In the genomic region with DNA sequence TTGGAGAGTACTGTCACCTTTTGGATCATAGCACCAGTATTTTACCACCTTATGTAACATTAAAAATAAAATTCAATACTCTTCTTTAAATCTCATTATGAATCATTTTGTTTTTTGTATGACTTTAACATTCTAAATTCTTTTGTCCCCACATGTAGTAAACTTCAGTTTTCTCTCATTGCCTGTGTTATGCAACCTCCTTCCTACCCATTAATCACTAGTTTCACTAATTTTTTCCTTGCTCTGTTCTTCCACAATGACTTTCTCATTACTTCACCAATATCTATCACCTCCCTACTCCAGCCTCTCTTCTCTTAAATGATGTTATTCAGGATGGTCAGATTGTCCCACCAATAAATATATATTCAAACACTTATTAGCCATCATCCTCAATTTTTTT, we compare ENCODE assay signal across 1 cellular context.
TF ChIP-seq lines count a peak whose summit lies in the region.

No MANE protein-coding gene starts in this region.

TF ChIP-seq in GM23338, 12 proteins besides CTCF, POLR2A, EP300 and RAD21 (continued from another document):
- TF ChIP-seq, protein P1, sequence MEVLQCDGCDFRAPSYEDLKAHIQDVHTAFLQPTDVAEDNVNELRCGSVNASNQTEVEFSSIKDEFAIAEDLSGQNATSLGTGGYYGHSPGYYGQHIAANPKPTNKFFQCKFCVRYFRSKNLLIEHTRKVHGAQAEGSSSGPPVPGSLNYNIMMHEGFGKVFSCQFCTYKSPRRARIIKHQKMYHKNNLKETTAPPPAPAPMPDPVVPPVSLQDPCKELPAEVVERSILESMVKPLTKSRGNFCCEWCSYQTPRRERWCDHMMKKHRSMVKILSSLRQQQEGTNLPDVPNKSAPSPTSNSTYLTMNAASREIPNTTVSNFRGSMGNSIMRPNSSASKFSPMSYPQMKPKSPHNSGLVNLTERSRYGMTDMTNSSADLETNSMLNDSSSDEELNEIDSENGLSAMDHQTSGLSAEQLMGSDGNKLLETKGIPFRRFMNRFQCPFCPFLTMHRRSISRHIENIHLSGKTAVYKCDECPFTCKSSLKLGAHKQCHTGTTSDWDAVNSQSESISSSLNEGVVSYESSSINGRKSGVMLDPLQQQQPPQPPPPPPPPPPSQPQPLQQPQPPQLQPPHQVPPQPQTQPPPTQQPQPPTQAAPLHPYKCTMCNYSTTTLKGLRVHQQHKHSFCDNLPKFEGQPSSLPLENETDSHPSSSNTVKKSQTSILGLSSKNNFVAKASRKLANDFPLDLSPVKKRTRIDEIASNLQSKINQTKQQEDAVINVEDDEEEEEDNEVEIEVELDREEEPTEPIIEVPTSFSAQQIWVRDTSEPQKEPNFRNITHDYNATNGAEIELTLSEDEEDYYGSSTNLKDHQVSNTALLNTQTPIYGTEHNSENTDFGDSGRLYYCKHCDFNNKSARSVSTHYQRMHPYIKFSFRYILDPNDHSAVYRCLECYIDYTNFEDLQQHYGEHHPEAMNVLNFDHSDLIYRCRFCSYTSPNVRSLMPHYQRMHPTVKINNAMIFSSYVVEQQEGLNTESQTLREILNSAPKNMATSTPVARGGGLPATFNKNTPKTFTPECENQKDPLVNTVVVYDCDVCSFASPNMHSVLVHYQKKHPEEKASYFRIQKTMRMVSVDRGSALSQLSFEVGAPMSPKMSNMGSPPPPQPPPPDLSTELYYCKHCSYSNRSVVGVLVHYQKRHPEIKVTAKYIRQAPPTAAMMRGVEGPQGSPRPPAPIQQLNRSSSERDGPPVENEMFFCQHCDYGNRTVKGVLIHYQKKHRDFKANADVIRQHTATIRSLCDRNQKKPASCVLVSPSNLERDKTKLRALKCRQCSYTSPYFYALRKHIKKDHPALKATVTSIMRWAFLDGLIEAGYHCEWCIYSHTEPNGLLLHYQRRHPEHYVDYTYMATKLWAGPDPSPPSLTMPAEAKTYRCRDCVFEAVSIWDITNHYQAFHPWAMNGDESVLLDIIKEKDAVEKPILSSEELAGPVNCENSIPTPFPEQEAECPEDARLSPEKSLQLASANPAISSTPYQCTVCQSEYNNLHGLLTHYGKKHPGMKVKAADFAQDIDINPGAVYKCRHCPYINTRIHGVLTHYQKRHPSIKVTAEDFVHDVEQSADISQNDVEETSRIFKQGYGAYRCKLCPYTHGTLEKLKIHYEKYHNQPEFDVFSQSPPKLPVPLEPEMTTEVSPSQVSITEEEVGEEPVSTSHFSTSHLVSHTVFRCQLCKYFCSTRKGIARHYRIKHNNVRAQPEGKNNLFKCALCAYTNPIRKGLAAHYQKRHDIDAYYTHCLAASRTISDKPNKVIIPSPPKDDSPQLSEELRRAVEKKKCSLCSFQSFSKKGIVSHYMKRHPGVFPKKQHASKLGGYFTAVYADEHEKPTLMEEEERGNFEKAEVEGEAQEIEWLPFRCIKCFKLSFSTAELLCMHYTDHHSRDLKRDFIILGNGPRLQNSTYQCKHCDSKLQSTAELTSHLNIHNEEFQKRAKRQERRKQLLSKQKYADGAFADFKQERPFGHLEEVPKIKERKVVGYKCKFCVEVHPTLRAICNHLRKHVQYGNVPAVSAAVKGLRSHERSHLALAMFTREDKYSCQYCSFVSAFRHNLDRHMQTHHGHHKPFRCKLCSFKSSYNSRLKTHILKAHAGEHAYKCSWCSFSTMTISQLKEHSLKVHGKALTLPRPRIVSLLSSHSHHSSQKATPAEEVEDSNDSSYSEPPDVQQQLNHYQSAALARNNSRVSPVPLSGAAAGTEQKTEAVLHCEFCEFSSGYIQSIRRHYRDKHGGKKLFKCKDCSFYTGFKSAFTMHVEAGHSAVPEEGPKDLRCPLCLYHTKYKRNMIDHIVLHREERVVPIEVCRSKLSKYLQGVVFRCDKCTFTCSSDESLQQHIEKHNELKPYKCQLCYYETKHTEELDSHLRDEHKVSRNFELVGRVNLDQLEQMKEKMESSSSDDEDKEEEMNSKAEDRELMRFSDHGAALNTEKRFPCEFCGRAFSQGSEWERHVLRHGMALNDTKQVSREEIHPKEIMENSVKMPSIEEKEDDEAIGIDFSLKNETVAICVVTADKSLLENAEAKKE (CRISPR knock-in tag; IDR thresholded peaks at IDR 0.05), result no peak
- TF ChIP-seq ZNF331 (CRISPR knock-in tag; IDR thresholded peaks at IDR 0.05; ENCODE audit: low read depth) (no peak), EZH2 (IDR thresholded peaks at IDR 0.05; ENCODE audit: low read depth, unreplicated experiment) (no peak)
